In the genomic region with DNA sequence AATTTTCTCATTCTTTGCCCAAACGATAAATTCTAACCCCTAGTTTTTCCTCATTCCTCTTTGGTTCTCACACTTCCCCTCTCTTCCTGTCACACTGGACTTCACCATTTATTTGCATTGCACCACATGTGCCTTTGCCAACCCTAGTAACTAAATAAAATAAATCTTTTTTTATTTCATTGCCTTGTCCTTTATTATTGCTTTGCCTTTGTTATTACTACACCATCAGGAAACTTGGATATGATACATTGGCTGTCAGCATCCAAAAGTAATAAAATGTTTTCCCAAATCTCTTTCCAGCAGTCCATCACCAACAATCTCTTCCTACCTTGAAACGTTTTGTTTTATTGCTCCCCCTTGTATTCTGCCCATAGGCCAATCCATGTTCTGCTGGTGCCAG, we compare ENCODE assay signal across 19 cellular contexts. TPM values are rescaled to one million over a fixed set of nuclear protein-coding genes. Genes with fewer than 3 reads are reported as not detected.
DNase-seq lines count a peak whose midpoint lies in the region; ATAC-seq and TF ChIP-seq lines count a peak whose summit lies in the region.
"Had no signal": no experiment of that assay in that cellular context is flagged by ENCODE, and none has a peak within 500 bp of the region (broad histone marks: within the 10 kb centered on the region; RNA-seq: fewer than 3 reads in every experiment).

No MANE protein-coding gene starts in this region.

- intact Hi-C loops in tibial artery (cut with DNase I; ENCODE audit: low total_unique reads) = loop anchor here (10.0 kb wide), 1 partner anchor 63 kb away; no protein-coding TSS in a partner anchor

- H3K9me3 ChIP-seq in tibial artery = no peaks in the 10 kb centered on the region
- H3K9me3 ChIP-seq: A549, SJSA1 had no signal

- peaks cover 0 to 31% (median 9%) of the 10 kb centered on the region in 4 donors for H3K4me1 ChIP-seq in tibial artery

- H3K4me3 Mint-ChIP-seq in activated naive CD4-positive, alpha-beta T cell treated with anti-CD3 and anti-CD28 coated beads, Interleukin-2, amount 50 U/mL, for 24 hours = peak overlapping the region; percentile 27
- H3K4me3 Mint-ChIP-seq in natural killer cell treated with Interleukin-12 subunit alpha and Interleukin-12 subunit beta and Interleukin-15 and Interleukin-18, amount 100 ng/mL, for 72 hours = no peak overlapping the region
- H3K4me3 Mint-ChIP-seq: B cell, CD14-positive monocyte had no signal

- no peak for TF ChIP-seq CTCF in tibial artery (IDR thresholded peaks at IDR 0.05)

- H3K27me3 Mint-ChIP-seq in activated naive CD4-positive, alpha-beta T cell treated with anti-CD3 and anti-CD28 coated beads, Interleukin-2, amount 50 U/mL, for 24 hours = no peaks in the 10 kb centered on the region
- H3K27me3 Mint-ChIP-seq in natural killer cell treated with Interleukin-12 subunit alpha and Interleukin-12 subunit beta and Interleukin-15 and Interleukin-18, amount 100 ng/mL, for 72 hours = no peaks in the 10 kb centered on the region
- H3K27me3 Mint-ChIP-seq: B cell had no signal

- H3K36me3 Mint-ChIP-seq in activated naive CD4-positive, alpha-beta T cell treated with anti-CD3 and anti-CD28 coated beads, Interleukin-2, amount 50 U/mL, for 24 hours = peaks cover under 1% of the 10 kb centered on the region
- peaks cover 4% of the 10 kb centered on the region for H3K36me3 Mint-ChIP-seq in natural killer cell treated with Interleukin-12 subunit alpha and Interleukin-12 subunit beta and Interleukin-15 and Interleukin-18, amount 100 ng/mL, for 72 hours
- H3K36me3 Mint-ChIP-seq: CD14-positive monocyte had no signal

- H3K9me3 Mint-ChIP-seq in activated naive CD4-positive, alpha-beta T cell treated with anti-CD3 and anti-CD28 coated beads, Interleukin-2, amount 50 U/mL, for 24 hours = peaks cover 7% of the 10 kb centered on the region
- H3K9me3 Mint-ChIP-seq in natural killer cell treated with Interleukin-12 subunit alpha and Interleukin-12 subunit beta and Interleukin-15 and Interleukin-18, amount 100 ng/mL, for 72 hours = peaks cover 4% of the 10 kb centered on the region

- no peak for DNase-seq in activated naive CD4-positive, alpha-beta T cell treated with anti-CD3 and anti-CD28 coated beads, Interleukin-2, amount 50 U/mL, for 16 hours
- peak; percentile 1 for DNase-seq in iPS-NIHi7 (ENCODE audit: extremely low spot score)
- no peak for DNase-seq in natural killer cell treated with Interleukin-12 subunit alpha and Interleukin-12 subunit beta and Interleukin-15 and Interleukin-18, amount 100 ng/mL, for 72 hours (ENCODE audit: low spot score)
- no peak for DNase-seq in SKM-1 (lab: John Stamatoyannopoulos, UW; ENCODE audit: unreplicated experiment)
- no peak for DNase-seq in tibial artery
- DNase-seq: DMS79, Karpas-422, MV-4-11, NCI-H1105 treated with DMSO at 0.1 percent for 48 hours, NCI-H2081, NCI-H2171 treated with DMSO at 0.1 percent for 48 hours, NCI-H526 had no signal

- no peaks in the 10 kb centered on the region for H3K27me3 ChIP-seq in tibial artery
- H3K27me3 ChIP-seq: SJSA1 had no signal

- no peak overlapping the region for H3K4me3 ChIP-seq in tibial artery
- H3K4me3 ChIP-seq: A549, SJSA1 had no signal

- H3K27ac ChIP-seq in tibial artery = no peak overlapping the region
- H3K27ac ChIP-seq: A549, SJSA1 had no signal

- no peak for ATAC-seq in natural killer cell treated with Interleukin-12 subunit alpha and Interleukin-12 subunit beta and Interleukin-15 and Interleukin-18, amount 100 ng/mL, for 72 hours
- ATAC-seq in GM19035 (IDR thresholded peaks at IDR 0.05; ENCODE audit: unreplicated experiment) = no peak
- ATAC-seq: A549, Right ventricle myocardium inferior had no signal

- H3K36me3 ChIP-seq in tibial artery = no peaks in the 10 kb centered on the region
- H3K36me3 ChIP-seq: SJSA1 had no signal

- H3K4me1 Mint-ChIP-seq in activated naive CD4-positive, alpha-beta T cell treated with anti-CD3 and anti-CD28 coated beads, Interleukin-2, amount 50 U/mL, for 24 hours = peaks cover 66% of the 10 kb centered on the region
- H3K4me1 Mint-ChIP-seq in natural killer cell treated with Interleukin-12 subunit alpha and Interleukin-12 subunit beta and Interleukin-15 and Interleukin-18, amount 100 ng/mL, for 72 hours (ENCODE audit: low read depth in 2 of 2) = peaks cover 31 to 32% of the 10 kb centered on the region in 2 donors

- H3K27ac Mint-ChIP-seq in activated naive CD4-positive, alpha-beta T cell treated with anti-CD3 and anti-CD28 coated beads, Interleukin-2, amount 50 U/mL, for 24 hours = peak overlapping the region; percentile 55
- peak overlapping the region; percentile 45 to 86 for H3K27ac Mint-ChIP-seq in natural killer cell treated with Interleukin-12 subunit alpha and Interleukin-12 subunit beta and Interleukin-15 and Interleukin-18, amount 100 ng/mL, for 72 hours
- H3K27ac Mint-ChIP-seq: B cell, CD14-positive monocyte had no signal

RNA-seq across cellular contexts. Expression of a gene that starts 19.4 kb away (rescaled TPM):
- 10 to 100 TPM; 25.5 to 33.1 TPM for total RNA-seq in natural killer cell treated with Interleukin-12 subunit alpha and Interleukin-12 subunit beta and Interleukin-15 and Interleukin-18, amount 100 ng/mL, for 72 hours
